In the genomic region with DNA sequence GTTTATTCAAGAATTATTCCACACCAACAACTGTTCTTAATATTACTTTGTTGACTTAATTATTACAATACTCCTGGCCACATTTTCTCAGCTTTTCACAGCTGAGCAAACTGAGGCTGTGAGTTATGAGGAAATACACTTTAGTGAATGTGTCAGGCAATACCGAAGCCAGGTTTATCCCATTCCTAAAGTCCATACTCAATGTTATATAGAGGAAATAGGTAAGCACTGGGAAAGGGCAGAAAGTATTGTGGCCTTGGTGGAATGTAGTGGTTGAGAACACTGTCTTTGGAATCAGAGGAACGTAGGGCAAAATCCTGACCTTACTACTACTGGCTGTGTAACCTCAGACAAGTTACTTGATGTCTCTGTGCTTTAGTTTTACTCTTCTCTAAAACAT, we compare ENCODE assay signal across 17 cellular contexts.
"Had no signal": no experiment of that assay in that cellular context is flagged by ENCODE, and none has a peak within 500 bp of the region (broad histone marks: within the 10 kb centered on the region; RNA-seq: fewer than 3 reads in every experiment).

No MANE protein-coding gene starts in this region.

- H3K27me3 ChIP-seq: ascending aorta, esophagus squamous epithelium, foreskin keratinocyte, heart left ventricle, tibial artery had no signal

- H3K27ac Mint-ChIP-seq: activated naive CD8-positive, alpha-beta T cell treated with anti-CD3 and anti-CD28 coated beads, Interleukin-2, amount 10 ng/mL, durations not matched to agents 7 days and 5 days; T-cell had no signal

- H3K36me3 Mint-ChIP-seq: activated naive CD8-positive, alpha-beta T cell treated with anti-CD3 and anti-CD28 coated beads, Interleukin-2, amount 10 ng/mL, durations not matched to agents 7 days and 5 days; T-cell had no signal

- H3K9me3 Mint-ChIP-seq: activated naive CD8-positive, alpha-beta T cell treated with anti-CD3 and anti-CD28 coated beads, Interleukin-2, amount 10 ng/mL, durations not matched to agents 7 days and 5 days had no signal

- H3K9me3 ChIP-seq: ascending aorta, esophagus squamous epithelium, heart left ventricle, tibial artery had no signal

- H3K27ac ChIP-seq: ascending aorta, esophagus squamous epithelium, foreskin keratinocyte, parathyroid adenoma, tibial artery had no signal

- H3K4me1 Mint-ChIP-seq: activated naive CD8-positive, alpha-beta T cell treated with anti-CD3 and anti-CD28 coated beads, Interleukin-2, amount 10 ng/mL, durations not matched to agents 7 days and 5 days; central memory CD8-positive, alpha-beta T cell; T-cell had no signal

- H3K9ac ChIP-seq: parathyroid adenoma had no signal

- H3K36me3 ChIP-seq: ascending aorta, esophagus squamous epithelium had no signal

- H3K4me3 ChIP-seq: ascending aorta, esophagus squamous epithelium, heart left ventricle, tibial artery had no signal

- H3K27me3 Mint-ChIP-seq: central memory CD8-positive, alpha-beta T cell; T-cell had no signal

- H3K4me3 Mint-ChIP-seq: activated naive CD8-positive, alpha-beta T cell treated with anti-CD3 and anti-CD28 coated beads, Interleukin-2, amount 10 ng/mL, durations not matched to agents 7 days and 5 days; activated T-cell treated with anti-CD3 and anti-CD28 coated beads, Interleukin-2, amount 50 U/mL, for 4 hours; central memory CD8-positive, alpha-beta T cell; T-cell had no signal

- H3K4me1 ChIP-seq: ascending aorta, esophagus squamous epithelium, foreskin keratinocyte, heart left ventricle, parathyroid adenoma, tibial artery had no signal

- DNase-seq: activated CD4-positive, alpha-beta T cell treated with anti-CD3 and anti-CD28 coated beads for 1 hour; activated CD4-positive, alpha-beta T cell treated with anti-CD3 and anti-CD28 coated beads, Interleukin-2, amount 50 U/mL, for 48 hours; activated naive CD8-positive, alpha-beta T cell treated with anti-CD3 and anti-CD28 coated beads, Interleukin-2, amount 10 ng/mL, durations not matched to agents 7 days and 5 days; activated T-cell treated with anti-CD3 and anti-CD28 coated beads, Interleukin-2, amount 50 U/mL, for 4 hours; esophagus squamous epithelium; foreskin keratinocyte; heart left ventricle; islet precursor cell; mesendoderm; stimulated activated CD4-positive, alpha-beta T cell treated with anti-CD3 and anti-CD28 coated beads, Interleukin-15, amount 100 ng/mL, for 24 hours; stimulated activated CD4-positive, alpha-beta T cell treated with anti-CD3 and anti-CD28 coated beads, Interleukin-4, amount 100 ng/mL, for 4 hours; T-cell; T1000; tibial artery had no signal
